10 cellular contexts compared by ENCODE assay signal in genomic region chr1:94720091-94720793, GRCh38.
DNase-seq lines count a peak whose midpoint lies in the region; ATAC-seq, FAIRE-seq and TF ChIP-seq lines count a peak whose summit lies in the region.
"Had no signal": no experiment of that assay in that cellular context is flagged by ENCODE, and none has a peak within 500 bp of the region (broad histone marks: within the 10 kb centered on the region; RNA-seq: fewer than 3 reads in every experiment).

No MANE protein-coding gene starts in this region.

- ATAC-seq in GM19463 (IDR thresholded peaks at IDR 0.05; ENCODE audit: unreplicated experiment), result peak; percentile 98
- ATAC-seq in HG03354 (IDR thresholded peaks at IDR 0.05; ENCODE audit: poor library complexity, severe bottlenecking, unreplicated experiment), result peak; percentile 98

- H3K27me3 ChIP-seq in esophagus muscularis mucosa, result no peaks in the 10 kb centered on the region
- H3K27me3 ChIP-seq in small intestine (ENCODE audit: control insufficient read depth in 2 of 2, insufficient read depth in 2 of 2, low read length in 2 of 2), result no peaks in the 10 kb centered on the region

- H3K27ac ChIP-seq in esophagus muscularis mucosa (replicated peaks in 1 of 4), result no peak overlapping the region
- no peak overlapping the region for H3K27ac ChIP-seq in small intestine (ENCODE audit: low read depth in 1 of 2, low read length in 1 of 2)
- H3K27ac ChIP-seq: epithelial cell of prostate had no signal

- no peaks in the 10 kb centered on the region for H3K9me3 ChIP-seq in esophagus muscularis mucosa
- no peaks in the 10 kb centered on the region for H3K9me3 ChIP-seq in small intestine (ENCODE audit: control insufficient read depth, low read depth)

- no peak overlapping the region for H3K4me3 ChIP-seq in esophagus muscularis mucosa
- no peak overlapping the region for H3K4me3 ChIP-seq in small intestine (ENCODE audit: low read depth in 1 of 2, low read length in 2 of 2)

- TF ChIP-seq CTCF in GM10248 (IDR thresholded peaks at IDR 0.05; ENCODE audit: control extremely low read depth, extremely low read depth, low read depth, missing control alignments) (no peak), esophagus muscularis mucosa (IDR thresholded peaks at IDR 0.05) (no peak)

- DNase-seq in GM10248 (ENCODE audit: extremely low spot score) (peak; percentile 78), esophagus muscularis mucosa (ENCODE audit: extremely low spot score) (peak; percentile 53), small intestine (no peak), nucleus accumbens (lab: John Stamatoyannopoulos, UW) (no peak), activated gamma-delta T cell treated with Interleukin-2 at 50 U/mL for 16 hours (no peak)
- no peak for DNase-seq in stimulated activated CD4-positive, alpha-beta T cell treated with anti-CD3 and anti-CD28 coated beads, Interleukin-12 subunit alpha, Interleukin-12 subunit beta, amount 100 ng/mL, for 4 hours
- DNase-seq: T-helper 9 cell had no signal

- CTCF ChIA-PET in GM10248 (lab: Yijun Ruan, JAX), result interaction anchor here (0.9 to 1.8 kb wide), 4 partner anchors 12 to 86 kb away, joined by 3 to 6 read pairs (median 4); no protein-coding TSS in a partner anchor

- intact Hi-C loops in esophagus muscularis mucosa (cut with DNase I), result no loop called here

- no peak for TF ChIP-seq EP300 in esophagus muscularis mucosa (IDR thresholded peaks at IDR 0.05)

- no peak for FAIRE-seq in small intestine (lab: Jason Lieb, UNC)

- H3K36me3 ChIP-seq in esophagus muscularis mucosa (no peaks in the 10 kb centered on the region), small intestine (ENCODE audit: control insufficient read depth in 2 of 2, insufficient read depth in 2 of 2, low read length in 2 of 2) (no peaks in the 10 kb centered on the region)

- H3K4me1 ChIP-seq in esophagus muscularis mucosa (peaks cover 0 to 5% (median 0%) of the 10 kb centered on the region in 4 donors), small intestine (ENCODE audit: control insufficient read depth in 2 of 2, insufficient read depth in 1 of 2, low read depth in 1 of 2, low read length in 1 of 2) (no peaks in the 10 kb centered on the region)

- POLR2A ChIA-PET in GM10248 (lab: Yijun Ruan, JAX), result no interaction called here

- no peak for TF ChIP-seq POLR2A in esophagus muscularis mucosa (IDR thresholded peaks at IDR 0.05; ENCODE audit: low read depth)

- WGBS in esophagus muscularis mucosa, result 100% methylated on average over 3 of the region's 4 CpGs
- 65 to 75% (median 67%) methylated on average over 4 of the region's 4 CpGs for WGBS in small intestine, 3 donors

Comparison
In these comparisons a context has a peak if more than half of its experiments do, and no peak if none do; other contexts are left out.
1. DNase-seq: peak in GM10248 (single experiment) and esophagus muscularis mucosa (single experiment); none in small intestine (single experiment), stimulated activated CD4-positive, alpha-beta T cell treated with anti-CD3 and anti-CD28 coated beads, Interleukin-12 subunit alpha, Interleukin-12 subunit beta, amount 100 ng/mL, for 4 hours (single experiment), nucleus accumbens (0 of 56) and activated gamma-delta T cell treated with Interleukin-2 at 50 U/mL for 16 hours (single experiment).